14 cellular contexts compared by ENCODE assay signal in the genomic region with DNA sequence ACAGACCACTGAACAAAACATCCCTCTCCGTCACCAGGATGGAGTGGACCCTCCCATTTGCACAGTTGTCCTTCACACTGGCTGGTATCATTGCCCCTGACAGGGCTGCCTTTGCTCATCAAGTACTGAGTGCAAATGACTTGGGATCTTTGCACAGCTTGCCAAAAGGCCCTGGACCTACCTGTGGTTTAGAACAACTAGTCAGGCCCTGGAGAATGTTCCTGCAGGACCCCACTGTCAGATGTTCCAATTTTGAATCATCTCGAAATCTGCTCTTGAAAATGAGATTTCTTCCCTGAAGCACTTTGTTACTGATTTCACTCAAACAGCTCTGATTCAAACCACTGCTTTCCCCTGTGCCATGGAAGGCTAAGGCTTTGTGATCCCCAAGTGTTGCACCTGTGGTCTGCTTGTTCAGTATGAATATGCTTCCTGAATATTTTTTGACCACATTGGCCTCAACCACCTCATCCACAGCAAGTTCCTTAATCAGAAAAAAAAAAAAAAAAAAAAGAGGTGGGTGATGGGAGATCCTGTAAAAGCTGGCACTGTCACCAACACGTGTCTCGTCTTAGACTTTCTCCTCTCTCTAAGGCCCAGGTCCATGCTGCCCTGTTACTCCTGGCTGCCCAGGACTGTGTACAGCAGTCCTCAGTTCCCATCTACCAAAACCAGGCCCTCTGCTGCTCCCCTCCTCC. TPM values are rescaled to one million over a fixed set of nuclear protein-coding genes. Genes with fewer than 3 reads are reported as not detected.
A peak's percentile ranks its signal among the peaks of the same experiment; 100 is the strongest.
DNase-seq lines count a peak whose midpoint lies in the region; ATAC-seq lines count a peak whose summit lies in the region.
"Had no signal": no experiment of that assay in that cellular context is flagged by ENCODE, and none has a peak within 500 bp of the region (broad histone marks: within the 10 kb centered on the region; RNA-seq: fewer than 3 reads in every experiment).

No MANE protein-coding gene starts in this region.

- H3K4me1 Mint-ChIP-seq in naive thymus-derived CD8-positive, alpha-beta T cell: peaks cover 37 to 73% (median 63%) of the 10 kb centered on the region in 4 donors
- H3K4me1 Mint-ChIP-seq: nephron had no signal

- ATAC-seq in HG02610 (IDR thresholded peaks at IDR 0.05; ENCODE audit: unreplicated experiment): peak; percentile 64
- ATAC-seq in naive thymus-derived CD8-positive, alpha-beta T cell: no peak
- no peak for ATAC-seq in left lobe of liver
- no peak for ATAC-seq in GM19467 (IDR thresholded peaks at IDR 0.05; ENCODE audit: unreplicated experiment)
- ATAC-seq: left colon had no signal

- H3K27me3 Mint-ChIP-seq in naive thymus-derived CD8-positive, alpha-beta T cell: no peaks in the 10 kb centered on the region

- H3K36me3 Mint-ChIP-seq in naive thymus-derived CD8-positive, alpha-beta T cell: peaks cover 0 to 9% (median 0%) of the 10 kb centered on the region in 3 donors

- peaks cover 0 to 5% (median 2%) of the 10 kb centered on the region in 9 donors for H3K9me3 Mint-ChIP-seq in naive thymus-derived CD8-positive, alpha-beta T cell

- H3K27ac Mint-ChIP-seq in naive thymus-derived CD8-positive, alpha-beta T cell: peak overlapping the region; percentile 85 to 98 (median 97)
- H3K27ac Mint-ChIP-seq: nephron had no signal

- peak; percentile 17 to 55 for DNase-seq in NOMO-1 (lab: John Stamatoyannopoulos, UW; ENCODE audit: unreplicated experiment in 2 of 2)
- DNase-seq in NOMO-1 treated with dmso at 0.1 percent for 144 hours (lab: John Stamatoyannopoulos, UW; ENCODE audit: unreplicated experiment): no peak
- peak; percentile 29 to 44 for DNase-seq in activated CD4-positive, alpha-beta T cell treated with anti-CD3 and anti-CD28 coated beads, Interleukin-2, amount 50 U/mL, for 48 hours
- peak in 1 of 10 donors; percentile 12 for DNase-seq in naive thymus-derived CD8-positive, alpha-beta T cell
- DNase-seq in RPMI8226: no peak
- no peak for DNase-seq in left lobe of liver (ENCODE audit: low spot score)
- DNase-seq: heart right ventricle, left colon, OCI-M1, substantia nigra had no signal

- H3K4me3 Mint-ChIP-seq in naive thymus-derived CD8-positive, alpha-beta T cell: peak overlapping the region; percentile 6 to 96 (median 67)
- H3K4me3 Mint-ChIP-seq: nephron had no signal

- POLR2A ChIA-PET in naive thymus-derived CD8-positive, alpha-beta T cell (lab: Charles Lee): interaction anchor here (0.7 to 6.2 kb wide), 12 partner anchors 9 to 89 kb away, joined by 3 to 41 read pairs (median 6); no protein-coding TSS in a partner anchor

RNA-seq across cellular contexts. Expression of gene AOAH, which starts 2.7 kb away (rescaled TPM):
- 10 to 100 TPM; 30.2 to 31.4 TPM for total RNA-seq in naive thymus-derived CD8-positive, alpha-beta T cell
- polyA plus RNA-seq in naive thymus-derived CD8-positive, alpha-beta T cell: 10 to 100 TPM; 40.5 to 85.9 (median 44.3) TPM
- total RNA-seq in left lobe of liver: 3.3 TPM
- total RNA-seq: HT-29 had no signal

Comparison
In these comparisons a context has a peak if more than half of its experiments do, and no peak if none do; other contexts are left out.
1. DNase-seq: peak in NOMO-1 (2 of 2) and activated CD4-positive, alpha-beta T cell treated with anti-CD3 and anti-CD28 coated beads, Interleukin-2, amount 50 U/mL, for 48 hours (2 of 2); none in NOMO-1 treated with dmso at 0.1 percent for 144 hours (single experiment), RPMI8226 (single experiment) and left lobe of liver (single experiment).